8 cellular contexts compared by ENCODE assay signal in the genomic region with DNA sequence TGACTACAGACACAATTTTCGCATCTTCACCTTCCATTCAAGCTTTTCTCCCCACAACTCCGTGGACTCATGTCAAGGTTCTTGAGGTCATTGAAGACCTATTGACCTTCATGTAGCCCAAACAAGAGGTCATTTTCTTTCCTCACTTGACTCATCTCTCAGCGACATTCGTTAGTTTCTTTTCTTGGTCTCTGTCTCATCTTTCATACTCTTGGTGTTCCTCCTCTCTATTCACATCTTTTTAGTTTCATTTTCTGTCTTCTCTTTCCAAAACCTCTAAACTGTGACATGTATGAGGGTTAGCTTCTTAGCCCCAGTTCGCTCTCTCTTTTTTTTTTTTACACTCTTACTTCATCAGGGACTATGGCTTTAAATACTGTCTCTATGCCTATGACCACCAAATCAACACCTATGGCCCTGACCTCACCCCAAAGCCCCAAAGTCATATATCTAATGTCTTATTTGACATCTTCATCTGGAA.
DNase-seq lines count a peak whose midpoint lies in the region; ATAC-seq and TF ChIP-seq lines count a peak whose summit lies in the region.

No MANE protein-coding gene starts in this region.

- H3K9ac ChIP-seq in SU-DHL-6 (ENCODE audit: low read length): no peak overlapping the region

- no peaks in the 10 kb centered on the region for H3K79me2 ChIP-seq in SU-DHL-6 (ENCODE audit: insufficient read depth, low read length)

- no peaks in the 10 kb centered on the region for H3F3A ChIP-seq in SU-DHL-6 (ENCODE audit: insufficient read depth)

- no peaks in the 10 kb centered on the region for H3K9me2 ChIP-seq in SU-DHL-6 (replicated peaks; ENCODE audit: insufficient read depth, low read length)

- H3K4me1 ChIP-seq in CD4-positive, CD25-positive, alpha-beta regulatory T cell (ENCODE audit: control insufficient read depth, insufficient read depth, low read length, poor library complexity, severe bottlenecking): peaks cover 9% of the 10 kb centered on the region

- peak overlapping the region; percentile 1 for H3K4me2 ChIP-seq in SU-DHL-6 (ENCODE audit: low read depth, low read length, poor library complexity, severe bottlenecking)

- no peak overlapping the region for H2AFZ ChIP-seq in SU-DHL-6 (ENCODE audit: low read depth, low read length, severe bottlenecking)

- peak in 2 of 3 donors; percentile 40 to 81 for DNase-seq in CD4-positive, CD25-positive, alpha-beta regulatory T cell
- DNase-seq in GM19238 (ENCODE audit: insufficient read length, low spot score) (peak; percentile 49), DMS 273 (lab: John Stamatoyannopoulos, UW; ENCODE audit: unreplicated experiment) (no peak), NCI-H524 treated with DMSO at 0.1 percent for 48 hours (lab: John Stamatoyannopoulos, UW) (no peak), left lobe of liver (ENCODE audit: low spot score) (no peak), iPS-NIHi11 (ENCODE audit: low spot score) (no peak)

- H3K4me3 Mint-ChIP-seq in CD4-positive, CD25-positive, alpha-beta regulatory T cell: peak overlapping the region; percentile 72 to 85 (median 81)

- peak overlapping the region; percentile 83 to 92 (median 87) for H3K27ac Mint-ChIP-seq in CD4-positive, CD25-positive, alpha-beta regulatory T cell

- peaks cover 17% of the 10 kb centered on the region for H3K27me3 Mint-ChIP-seq in CD4-positive, CD25-positive, alpha-beta regulatory T cell

- peaks cover 11 to 18% (median 16%) of the 10 kb centered on the region in 4 donors for H3K4me1 Mint-ChIP-seq in CD4-positive, CD25-positive, alpha-beta regulatory T cell

- no peaks in the 10 kb centered on the region for H3K36me3 ChIP-seq in CD4-positive, CD25-positive, alpha-beta regulatory T cell (ENCODE audit: control insufficient read depth, insufficient read depth, low read length)
- no peaks in the 10 kb centered on the region for H3K36me3 ChIP-seq in SU-DHL-6 (ENCODE audit: low read length)

- peaks cover 9 to 11% of the 10 kb centered on the region in 2 experiments for H3K9me3 ChIP-seq in CD4-positive, CD25-positive, alpha-beta regulatory T cell (ENCODE audit: control insufficient read depth in 2 of 2, low read length in 2 of 2)
- H3K9me3 ChIP-seq in SU-DHL-6 (ENCODE audit: insufficient read depth, low read length): no peaks in the 10 kb centered on the region

- no peaks in the 10 kb centered on the region for H3K36me3 Mint-ChIP-seq in CD4-positive, CD25-positive, alpha-beta regulatory T cell

- H3K4me3 ChIP-seq in CD4-positive, CD25-positive, alpha-beta regulatory T cell (ENCODE audit: low read depth, low read length): peak overlapping the region; percentile 83
- no peak overlapping the region for H3K4me3 ChIP-seq in SU-DHL-6 (ENCODE audit: insufficient read depth, low read length, poor library complexity, severe bottlenecking)

- no peaks in the 10 kb centered on the region for H4K20me1 ChIP-seq in SU-DHL-6 (ENCODE audit: low read depth, low read length)

- H3K27me3 ChIP-seq in CD4-positive, CD25-positive, alpha-beta regulatory T cell (ENCODE audit: control insufficient read depth, insufficient read depth, low read length): no peaks in the 10 kb centered on the region
- no peaks in the 10 kb centered on the region for H3K27me3 ChIP-seq in SU-DHL-6 (ENCODE audit: low read length)

- peaks cover 0 to 8% (median 5%) of the 10 kb centered on the region in 7 donors for H3K9me3 Mint-ChIP-seq in CD4-positive, CD25-positive, alpha-beta regulatory T cell

- H3K27ac ChIP-seq in CD4-positive, CD25-positive, alpha-beta regulatory T cell (ENCODE audit: insufficient read depth, low read length, poor library complexity, severe bottlenecking): peak overlapping the region; percentile 65
- H3K27ac ChIP-seq in SU-DHL-6 (ENCODE audit: low read depth, low read length): no peak overlapping the region

- ATAC-seq in CD4-positive, CD25-positive, alpha-beta regulatory T cell (ENCODE audit: low read depth in 2 of 2): peak; percentile 85 to 86
- ATAC-seq in HG02970 (IDR thresholded peaks at IDR 0.05; ENCODE audit: low FRiP score, unreplicated experiment) (peak; percentile 98), left lobe of liver (no peak)

- no peak for TF ChIP-seq CTCF in SU-DHL-6 (IDR thresholded peaks at IDR 0.05; ENCODE audit: insufficient read depth, low read length, poor library complexity, severe bottlenecking)

Comparison
In these comparisons a context has a peak if more than half of its experiments do, and no peak if none do; other contexts are left out.
1. DNase-seq: peak in CD4-positive, CD25-positive, alpha-beta regulatory T cell (2 of 3) and GM19238 (single experiment); none in DMS 273 (single experiment), NCI-H524 treated with DMSO at 0.1 percent for 48 hours (single experiment), left lobe of liver (single experiment) and iPS-NIHi11 (single experiment).